In the genomic region with DNA sequence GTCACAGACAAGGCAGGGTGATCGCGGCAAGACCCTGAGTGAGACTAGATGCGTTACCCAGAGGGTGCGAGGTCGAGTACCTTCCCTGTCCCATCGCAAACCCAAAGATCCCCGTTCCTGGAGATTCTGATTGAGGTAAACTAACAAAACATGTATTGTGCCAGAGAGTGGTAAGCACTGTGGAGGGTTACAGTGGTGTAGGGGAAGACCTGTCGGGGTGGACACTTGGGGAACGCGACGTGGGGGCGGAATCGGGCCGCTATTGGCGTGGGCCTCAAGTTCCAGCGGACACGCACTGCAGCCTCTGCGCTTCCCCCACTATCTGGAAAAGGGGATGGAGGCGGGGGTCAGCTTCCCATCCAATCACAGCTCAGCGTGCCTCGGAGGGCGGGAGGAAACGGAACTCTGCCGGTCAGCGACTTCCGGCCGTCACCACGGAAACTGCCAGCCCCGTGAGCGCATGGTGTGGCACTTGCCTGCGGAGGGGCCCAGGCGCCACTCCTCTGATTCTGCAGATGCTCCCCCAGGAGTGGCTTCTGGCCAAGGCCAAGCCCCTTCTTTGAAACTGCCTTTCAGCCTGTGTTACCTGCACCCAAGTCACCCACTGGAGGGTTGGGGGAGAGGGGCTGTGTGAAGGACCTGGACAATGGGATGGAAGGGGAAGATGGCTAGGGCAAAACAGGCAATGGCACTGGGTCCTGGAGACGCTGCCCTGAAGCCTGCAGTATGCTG, we compare ENCODE assay signal across 8 cellular contexts. TPM values are rescaled to one million over a fixed set of nuclear protein-coding genes. Genes with fewer than 3 reads are reported as not detected.
DNase-seq lines count a peak whose midpoint lies in the region; FAIRE-seq and TF ChIP-seq lines count a peak whose summit lies in the region.

No MANE protein-coding gene starts in this region.

- FAIRE-seq in small intestine (lab: Jason Lieb, UNC) = no peak

- peak overlapping the region; percentile 76 to 98 (median 94) for H3K4me3 ChIP-seq in BLaER1 treated with 17β-estradiol and CSF1 and Interleukin-3, amounts not matched to agents 10 nM and 100 nM
- H3K4me3 ChIP-seq in small intestine (ENCODE audit: low read depth in 1 of 2, low read length in 2 of 2) = peak overlapping the region; percentile 39 to 65

- peak; percentile 85 for TF ChIP-seq POLR2A in Raji (IDR thresholded peaks at IDR 0.05; ENCODE audit: insufficient read depth, low read depth, low read length)

- DNase-seq in H4 (ENCODE audit: low spot score) (peak; percentile 97), T47D (ENCODE audit: low read depth in 1 of 2, low spot score in 1 of 2) (peak; percentile 92 to 96), iPS-NIHi11 (ENCODE audit: low spot score) (peak; percentile 92), small intestine (peak; percentile 86), NCI-H345 (lab: John Stamatoyannopoulos, UW) (no peak), kidney glomerular epithelial cell (lab: John Stamatoyannopoulos, UW) (no peak)

- peaks cover 17 to 22% (median 20%) of the 10 kb centered on the region in 11 experiments for H3K36me3 ChIP-seq in BLaER1 treated with 17β-estradiol and CSF1 and Interleukin-3, amounts not matched to agents 10 nM and 100 nM
- H3K36me3 ChIP-seq in small intestine (ENCODE audit: control insufficient read depth in 2 of 2, insufficient read depth in 2 of 2, low read length in 2 of 2) = peaks cover 0 to 7% of the 10 kb centered on the region in 2 donors

- WGBS in small intestine, 3 donors = 0 to 1% (median 1%) methylated on average over 32 to 33 of the region's 33 CpGs

- no peaks in the 10 kb centered on the region for H3K9me3 ChIP-seq in BLaER1 treated with 17β-estradiol and CSF1 and Interleukin-3, amounts not matched to agents 10 nM and 100 nM (replicated peaks in 1 of 11)
- H3K9me3 ChIP-seq in small intestine (ENCODE audit: control insufficient read depth, low read depth) = no peaks in the 10 kb centered on the region

- H3K4me2 ChIP-seq in BLaER1 treated with 17β-estradiol and CSF1 and Interleukin-3, amounts not matched to agents 10 nM and 100 nM = peak overlapping the region; percentile 89 to 100 (median 98)

- peaks cover 69 to 79% (median 77%) of the 10 kb centered on the region in 10 experiments for H3K4me1 ChIP-seq in BLaER1 treated with 17β-estradiol and CSF1 and Interleukin-3, amounts not matched to agents 10 nM and 100 nM
- peaks cover 4 to 8% of the 10 kb centered on the region in 2 donors for H3K4me1 ChIP-seq in small intestine (ENCODE audit: control insufficient read depth in 2 of 2, insufficient read depth in 1 of 2, low read depth in 1 of 2, low read length in 1 of 2)

- in situ Hi-C loops in T47D (cut with HindIII; ENCODE audit: low pct_unique_long_range_greater_than_20kb, low sequenced_read_pairs) = no loop called here

- H3K27me3 ChIP-seq in BLaER1 treated with 17β-estradiol and CSF1 and Interleukin-3, amounts not matched to agents 10 nM and 100 nM = peaks cover 0 to 24% (median 0%) of the 10 kb centered on the region in 11 experiments; a peak in 8 of 22 replicates
- no peaks in the 10 kb centered on the region for H3K27me3 ChIP-seq in small intestine (ENCODE audit: control insufficient read depth in 2 of 2, insufficient read depth in 2 of 2, low read length in 2 of 2)

- H3K27ac ChIP-seq in BLaER1 treated with 17β-estradiol and CSF1 and Interleukin-3, amounts not matched to agents 10 nM and 100 nM = peak overlapping the region; percentile 95 to 99 (median 98)
- H3K27ac ChIP-seq in small intestine (ENCODE audit: low read depth in 1 of 2, low read length in 1 of 2) = peak overlapping the region; percentile 88 to 99

- peak overlapping the region; percentile 89 to 98 (median 96) for H3K9ac ChIP-seq in BLaER1 treated with 17β-estradiol and CSF1 and Interleukin-3, amounts not matched to agents 10 nM and 100 nM

- peaks cover 0 to 26% (median 14%) of the 10 kb centered on the region in 11 experiments; a peak in 12 of 22 replicates for H4K20me1 ChIP-seq in BLaER1 treated with 17β-estradiol and CSF1 and Interleukin-3, amounts not matched to agents 10 nM and 100 nM

RNA-seq across cellular contexts. Expression of gene UBE2M, which starts 1.0 kb away (rescaled TPM):
- 108 and 109 TPM in 2 replicates for total RNA-seq in H4 (2014; rRNA removed; shearing (Covaris generic))
- polyA plus RNA-seq in small intestine = 10 to 100 TPM; 42.7 to 53.4 (median 45.7) TPM

RNA-seq across cellular contexts. Expression of gene CHMP2A, which starts 4.5 kb away (rescaled TPM):
- 242 and 244 TPM in 2 replicates for total RNA-seq in H4 (2014; rRNA removed; shearing (Covaris generic))
- polyA plus RNA-seq in small intestine = 100 to 1,000 TPM; 165 to 384 (median 304) TPM

RNA-seq across cellular contexts. Expression of gene MZF1, which starts 13.7 kb away (rescaled TPM):
- 3.5 and 5.4 TPM in 2 replicates for total RNA-seq in H4 (2014; rRNA removed; shearing (Covaris generic))
- polyA plus RNA-seq in small intestine = 10 to 100 TPM; 17.5 to 64.0 (median 25.7) TPM

RNA-seq across cellular contexts. Expression of gene TRIM28, which starts 15.6 kb away (rescaled TPM):
- total RNA-seq in H4 (2014; rRNA removed; shearing (Covaris generic)) = 378 and 416 TPM in 2 replicates
- polyA plus RNA-seq in small intestine = 100 to 1,000 TPM; 151 to 200 (median 155) TPM

RNA-seq across cellular contexts. Expression of gene ZBTB45, which starts 39.8 kb away (rescaled TPM):
- total RNA-seq in H4 (2014; rRNA removed; shearing (Covaris generic)) = 1.6 and 4.6 TPM in 2 replicates
- polyA plus RNA-seq in small intestine = 1 to 10 TPM; 4.7 to 7.9 (median 5.9) TPM

Comparison
In these comparisons a context has a peak if more than half of its experiments do, and no peak if none do; other contexts are left out.
1. DNase-seq: peak in H4 (single experiment), T47D (2 of 2), iPS-NIHi11 (single experiment) and small intestine (single experiment); none in NCI-H345 (single experiment) and kidney glomerular epithelial cell (single experiment).